15 cellular contexts compared by ENCODE assay signal in the genomic region with DNA sequence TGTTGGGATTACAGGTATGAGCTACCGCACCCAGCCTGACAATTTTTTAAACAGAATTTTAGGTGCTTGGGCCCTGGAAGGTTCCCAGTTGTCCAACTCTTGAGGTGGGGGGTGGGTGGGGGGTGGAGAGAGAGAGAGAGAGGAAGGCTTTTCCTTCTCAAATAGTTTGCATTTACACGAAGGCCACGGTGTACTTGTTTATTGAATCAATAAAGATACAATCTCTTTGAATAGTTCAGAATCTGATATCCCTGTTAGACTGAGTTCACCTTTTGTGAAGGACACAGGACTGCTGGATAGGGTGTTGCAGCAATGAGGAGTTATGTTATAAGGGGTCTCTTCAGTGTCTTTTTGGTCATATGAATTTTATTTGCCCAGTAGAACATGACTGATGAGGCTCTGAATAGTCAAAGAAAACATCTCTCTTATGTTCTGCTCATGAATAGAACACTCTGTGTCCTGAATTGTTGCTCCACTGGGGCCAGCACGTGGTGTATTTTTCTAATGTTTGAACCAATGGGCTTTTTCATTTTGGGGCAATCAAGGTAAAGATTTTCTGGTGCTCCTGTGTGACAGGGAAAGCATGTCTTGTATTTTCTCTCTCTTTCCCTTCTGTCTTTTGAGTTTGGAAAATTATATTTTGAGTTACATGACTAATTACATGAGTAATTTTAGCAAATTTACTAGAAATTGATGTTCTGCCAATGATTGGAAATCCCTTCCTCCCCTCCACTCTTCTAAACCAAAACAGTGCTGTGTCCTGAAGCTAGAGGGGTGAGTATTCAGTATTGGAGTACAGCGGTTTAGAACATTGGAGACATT.
DNase-seq lines count a peak whose midpoint lies in the region; TF ChIP-seq lines count a peak whose summit lies in the region.
"Had no signal": no experiment of that assay in that cellular context is flagged by ENCODE, and none has a peak within 500 bp of the region (broad histone marks: within the 10 kb centered on the region; RNA-seq: fewer than 3 reads in every experiment).

No MANE protein-coding gene starts in this region.

- H3K27ac Mint-ChIP-seq in nephron progenitor cell = peak overlapping the region; percentile 48

- H3K9ac ChIP-seq in BLaER1 treated with 17β-estradiol and CSF1 and Interleukin-3, amounts not matched to agents 10 nM and 100 nM = peak overlapping the region in 1 of 11 experiments; percentile 8; a peak in 2 of 22 replicates
- H3K9ac ChIP-seq: BLaER1 had no signal

- no peak for TF ChIP-seq POLR2A in esophagus muscularis mucosa (IDR thresholded peaks at IDR 0.05; ENCODE audit: low read depth)

- DNase-seq in NCI-H526 treated with DMSO at 0.1 percent for 48 hours (lab: John Stamatoyannopoulos, UW) (peak; percentile 17), nephron progenitor cell (no peak), GM10266 (ENCODE audit: extremely low spot score) (no peak), tibial artery (no peak), occipital lobe (lab: John Stamatoyannopoulos, UW) (no peak), esophagus muscularis mucosa (ENCODE audit: extremely low spot score) (no peak)
- DNase-seq: activated T-cell treated with anti-CD3 and anti-CD28 coated beads, Interleukin-2, amount 50 U/mL, for 4 hours; GDM1; H7; NCI-H1048; NCI-H446 had no signal

- H3K36me3 Mint-ChIP-seq in nephron progenitor cell (ENCODE audit: low read depth) = no peaks in the 10 kb centered on the region

- TF ChIP-seq EP300 in esophagus muscularis mucosa (IDR thresholded peaks at IDR 0.05) = no peak

- H3K4me1 Mint-ChIP-seq in nephron progenitor cell = peaks cover 53% of the 10 kb centered on the region

- peaks cover 19 to 98% (median 29%) of the 10 kb centered on the region in 10 experiments for H3K4me1 ChIP-seq in BLaER1 treated with 17β-estradiol and CSF1 and Interleukin-3, amounts not matched to agents 10 nM and 100 nM
- H3K4me1 ChIP-seq in tibial artery (peaks cover 0 to 7% (median 0%) of the 10 kb centered on the region in 4 donors), esophagus muscularis mucosa (peaks cover 0 to 16% (median 11%) of the 10 kb centered on the region in 4 donors)

- H3K4me2 ChIP-seq in BLaER1 treated with 17β-estradiol and CSF1 and Interleukin-3, amounts not matched to agents 10 nM and 100 nM = peak overlapping the region in 10 of 11 experiments; percentile 57 to 94 (median 72); a peak in 14 of 22 replicates
- H3K4me2 ChIP-seq: hepatocyte had no signal

- no peaks in the 10 kb centered on the region for H3K9me3 ChIP-seq in BLaER1 treated with 17β-estradiol and CSF1 and Interleukin-3, amounts not matched to agents 10 nM and 100 nM (replicated peaks in 1 of 11)
- no peaks in the 10 kb centered on the region for H3K9me3 ChIP-seq in tibial artery
- no peaks in the 10 kb centered on the region for H3K9me3 ChIP-seq in esophagus muscularis mucosa
- H3K9me3 ChIP-seq: BLaER1 had no signal

- no peaks in the 10 kb centered on the region for H3K27me3 ChIP-seq in BLaER1 treated with 17β-estradiol and CSF1 and Interleukin-3, amounts not matched to agents 10 nM and 100 nM
- H3K27me3 ChIP-seq in tibial artery = no peaks in the 10 kb centered on the region
- no peaks in the 10 kb centered on the region for H3K27me3 ChIP-seq in esophagus muscularis mucosa
- H3K27me3 ChIP-seq: BLaER1, hepatocyte had no signal

- no peak overlapping the region for H3K4me3 ChIP-seq in BLaER1 treated with 17β-estradiol and CSF1 and Interleukin-3, amounts not matched to agents 10 nM and 100 nM
- H3K4me3 ChIP-seq in tibial artery = no peak overlapping the region
- no peak overlapping the region for H3K4me3 ChIP-seq in esophagus muscularis mucosa
- H3K4me3 ChIP-seq: BLaER1, hepatocyte had no signal

- H3K27me3 Mint-ChIP-seq in nephron progenitor cell (ENCODE audit: low read depth, poor library complexity) = peaks cover 2% of the 10 kb centered on the region

- WGBS in esophagus muscularis mucosa = 90% methylated on average over 5 of the region's 5 CpGs

- TF ChIP-seq CTCF in nephron progenitor cell (IDR thresholded peaks at IDR 0.05) = no peak
- TF ChIP-seq CTCF in GM10266 (IDR thresholded peaks at IDR 0.05; ENCODE audit: control insufficient read depth, insufficient read depth, low read depth, missing control alignments) = no peak
- no peak for TF ChIP-seq CTCF in tibial artery (IDR thresholded peaks at IDR 0.05)
- no peak for TF ChIP-seq CTCF in esophagus muscularis mucosa (IDR thresholded peaks at IDR 0.05)

- peaks cover 0 to 100% (median 80%) of the 10 kb centered on the region in 11 experiments; a peak in 18 of 22 replicates for H4K20me1 ChIP-seq in BLaER1 treated with 17β-estradiol and CSF1 and Interleukin-3, amounts not matched to agents 10 nM and 100 nM
- H4K20me1 ChIP-seq: BLaER1 had no signal

- no peaks in the 10 kb centered on the region for H3K9me3 Mint-ChIP-seq in nephron progenitor cell
- H3K9me3 Mint-ChIP-seq: activated T-cell treated with anti-CD3 and anti-CD28 coated beads, Interleukin-2, amount 50 U/mL, for 4 hours had no signal

- H3K4me3 Mint-ChIP-seq in nephron progenitor cell = no peak overlapping the region
- H3K4me3 Mint-ChIP-seq: activated T-cell treated with anti-CD3 and anti-CD28 coated beads, Interleukin-2, amount 50 U/mL, for 4 hours had no signal

- peaks cover 0 to 66% (median 0%) of the 10 kb centered on the region in 11 experiments; a peak in 8 of 22 replicates for H3K36me3 ChIP-seq in BLaER1 treated with 17β-estradiol and CSF1 and Interleukin-3, amounts not matched to agents 10 nM and 100 nM
- H3K36me3 ChIP-seq in tibial artery (no peaks in the 10 kb centered on the region), esophagus muscularis mucosa (no peaks in the 10 kb centered on the region)
- H3K36me3 ChIP-seq: BLaER1 had no signal

- intact Hi-C loops in tibial artery (cut with DNase I; ENCODE audit: low total_unique reads) = no loop called here
- intact Hi-C loops in esophagus muscularis mucosa (cut with DNase I) = no loop called here

- no peak overlapping the region for H3K27ac ChIP-seq in BLaER1 treated with 17β-estradiol and CSF1 and Interleukin-3, amounts not matched to agents 10 nM and 100 nM
- H3K27ac ChIP-seq in cingulate gyrus (ENCODE audit: low read depth, low read length) = peak overlapping the region; percentile 94
- no peak overlapping the region for H3K27ac ChIP-seq in tibial artery
- peak overlapping the region in 2 of 4 donors; percentile 32 to 59 for H3K27ac ChIP-seq in esophagus muscularis mucosa (replicated peaks in 1 of 4)
- H3K27ac ChIP-seq: BLaER1, hepatocyte had no signal
